Comparison of ENCODE assay signal across 14 cellular contexts in the genomic region with DNA sequence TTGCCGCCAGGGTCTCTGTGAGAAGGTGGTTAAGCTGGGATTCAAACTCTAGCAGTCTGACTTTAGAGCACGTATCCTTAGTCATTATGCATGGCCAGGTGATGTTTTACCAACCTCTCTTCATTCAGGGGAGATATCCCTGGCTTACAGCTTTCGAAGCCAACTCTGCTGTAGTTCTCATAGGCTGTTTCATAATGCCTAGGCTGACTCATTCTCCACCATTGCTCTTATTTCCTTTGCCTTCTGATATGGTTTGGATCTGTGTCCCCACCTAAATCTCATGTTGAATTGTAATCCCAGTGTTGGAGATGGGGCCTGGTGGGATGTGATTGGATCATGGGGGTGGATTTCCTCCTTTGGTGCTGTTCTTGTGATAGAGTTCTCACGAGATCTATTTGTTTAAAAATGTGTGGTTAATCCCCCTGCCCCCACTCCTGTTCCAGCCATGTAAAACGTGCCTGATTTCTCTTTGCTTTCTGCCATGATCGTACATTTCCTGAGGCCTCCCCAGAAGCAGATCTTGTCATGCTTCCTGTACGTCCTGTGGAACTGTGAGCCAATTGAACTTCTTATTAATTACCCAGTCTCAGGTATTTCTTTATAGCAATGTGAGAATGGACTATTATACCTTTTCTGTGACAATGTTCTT.
A peak's percentile ranks its signal among the peaks of the same experiment; 100 is the strongest.
DNase-seq lines count a peak whose midpoint lies in the region; ATAC-seq, FAIRE-seq and TF ChIP-seq lines count a peak whose summit lies in the region.
"Had no signal": no experiment of that assay in that cellular context is flagged by ENCODE, and none has a peak within 500 bp of the region (broad histone marks: within the 10 kb centered on the region; RNA-seq: fewer than 3 reads in every experiment).

No MANE protein-coding gene starts in this region.

- H3K9me2 ChIP-seq in OCI-LY1 (ENCODE audit: low read depth, low read length): no peaks in the 10 kb centered on the region

- peak; percentile 10 for ATAC-seq in GM21717 (IDR thresholded peaks at IDR 0.05; ENCODE audit: unreplicated experiment)
- ATAC-seq: activated T-cell treated with anti-CD3 and anti-CD28 coated beads, Interleukin-2, amount 50 U/mL, for 4 hours had no signal

- FAIRE-seq in D721Med (lab: Jason Lieb, UNC): no peak
- FAIRE-seq: G401.6 had no signal

- no peaks in the 10 kb centered on the region for H3K27me3 ChIP-seq in BLaER1 treated with 17β-estradiol and CSF1 and Interleukin-3, amounts not matched to agents 10 nM and 100 nM
- H3K27me3 ChIP-seq in OCI-LY1 (ENCODE audit: insufficient read depth, low read length): no peaks in the 10 kb centered on the region

- H4K20me1 ChIP-seq in BLaER1 treated with 17β-estradiol and CSF1 and Interleukin-3, amounts not matched to agents 10 nM and 100 nM: no peaks in the 10 kb centered on the region
- no peaks in the 10 kb centered on the region for H4K20me1 ChIP-seq in OCI-LY1 (ENCODE audit: insufficient read depth, low read length)

- DNase-seq in fibroblast of mammary gland (ENCODE audit: low read depth) (peak; percentile 60), kidney tubule cell (ENCODE audit: low spot score) (no peak), SKM-1 (lab: John Stamatoyannopoulos, UW; ENCODE audit: unreplicated experiment) (no peak), SW480 (ENCODE audit: low spot score) (no peak), D721Med (ENCODE audit: insufficient read length, low spot score) (no peak)
- DNase-seq: activated CD4-positive, CD25-positive, alpha-beta regulatory T cell treated with anti-CD3 and anti-CD28 coated beads, Interleukin-2, amount 50 U/mL, for 72 hours; activated T-cell treated with anti-CD3 and anti-CD28 coated beads, Interleukin-2, amount 50 U/mL, for 4 hours; NCI-H1694; NCI-H748 treated with DMSO at 0.1 percent for 48 hours; stimulated activated CD4-positive, alpha-beta T cell treated with anti-CD3 and anti-CD28 coated beads, Interleukin-15, amount 100 ng/mL, for 24 hours had no signal

- peak overlapping the region in 5 of 11 experiments; percentile 4 to 75 (median 11); a peak in 6 of 22 replicates for H3K9ac ChIP-seq in BLaER1 treated with 17β-estradiol and CSF1 and Interleukin-3, amounts not matched to agents 10 nM and 100 nM
- no peak overlapping the region for H3K9ac ChIP-seq in OCI-LY1 (ENCODE audit: low read length)

- no peaks in the 10 kb centered on the region for H3K79me2 ChIP-seq in OCI-LY1 (ENCODE audit: insufficient read depth, low read length)

- H3K4me1 ChIP-seq in BLaER1 treated with 17β-estradiol and CSF1 and Interleukin-3, amounts not matched to agents 10 nM and 100 nM: peaks cover 42 to 71% (median 55%) of the 10 kb centered on the region in 10 experiments
- H3K4me1 ChIP-seq in OCI-LY1 (ENCODE audit: insufficient read depth, low read length, severe bottlenecking): peaks cover 21% of the 10 kb centered on the region

- H3K27ac ChIP-seq in BLaER1 treated with 17β-estradiol and CSF1 and Interleukin-3, amounts not matched to agents 10 nM and 100 nM: peak overlapping the region; percentile 66 to 91 (median 82); a peak in 20 of 22 replicates
- peak overlapping the region; percentile 79 for H3K27ac ChIP-seq in OCI-LY1 (ENCODE audit: low read depth, low read length, poor library complexity, severe bottlenecking)

- TF ChIP-seq CTCF in OCI-LY1 (IDR thresholded peaks at IDR 0.05; ENCODE audit: low read length) (no peak), fibroblast of mammary gland (conservative IDR thresholded peaks at IDR 0.05; ENCODE audit: control insufficient read depth, insufficient read depth, low read depth, low read length) (no peak), D721Med (IDR thresholded peaks at IDR 0.05; ENCODE audit: insufficient read depth, missing control alignments) (no peak)

- peak overlapping the region in 3 of 10 experiments; percentile 19 to 43 (median 25); a peak in 4 of 20 replicates for H3K4me3 ChIP-seq in BLaER1 treated with 17β-estradiol and CSF1 and Interleukin-3, amounts not matched to agents 10 nM and 100 nM
- no peak overlapping the region for H3K4me3 ChIP-seq in OCI-LY1 (ENCODE audit: low read depth, low read length, poor library complexity, severe bottlenecking)
- H3K4me3 ChIP-seq in fibroblast of mammary gland (ENCODE audit: control insufficient read depth, low read depth, low read length): no peak overlapping the region

- H3K36me3 ChIP-seq in BLaER1 treated with 17β-estradiol and CSF1 and Interleukin-3, amounts not matched to agents 10 nM and 100 nM: peaks cover 0 to 6% (median 0%) of the 10 kb centered on the region in 11 experiments; a peak in 2 of 22 replicates
- H3K36me3 ChIP-seq in OCI-LY1 (ENCODE audit: insufficient read depth, low read length): no peaks in the 10 kb centered on the region

- H3K4me2 ChIP-seq in BLaER1 treated with 17β-estradiol and CSF1 and Interleukin-3, amounts not matched to agents 10 nM and 100 nM: peak overlapping the region; percentile 11 to 76 (median 61); a peak in 18 of 22 replicates
- H3K4me2 ChIP-seq in OCI-LY1 (ENCODE audit: low read length): no peak overlapping the region

- no peaks in the 10 kb centered on the region for H3F3A ChIP-seq in OCI-LY1 (ENCODE audit: insufficient read depth, low read length)

- no peak overlapping the region for H2AFZ ChIP-seq in OCI-LY1 (ENCODE audit: low read length)

- peaks cover 10 to 56% (median 38%) of the 10 kb centered on the region in 11 experiments for H3K9me3 ChIP-seq in BLaER1 treated with 17β-estradiol and CSF1 and Interleukin-3, amounts not matched to agents 10 nM and 100 nM (replicated peaks in 1 of 11)
- H3K9me3 ChIP-seq in OCI-LY1 (ENCODE audit: low read length): no peaks in the 10 kb centered on the region
